Comparison of ENCODE assay signal across 8 cellular contexts in the genomic region with DNA sequence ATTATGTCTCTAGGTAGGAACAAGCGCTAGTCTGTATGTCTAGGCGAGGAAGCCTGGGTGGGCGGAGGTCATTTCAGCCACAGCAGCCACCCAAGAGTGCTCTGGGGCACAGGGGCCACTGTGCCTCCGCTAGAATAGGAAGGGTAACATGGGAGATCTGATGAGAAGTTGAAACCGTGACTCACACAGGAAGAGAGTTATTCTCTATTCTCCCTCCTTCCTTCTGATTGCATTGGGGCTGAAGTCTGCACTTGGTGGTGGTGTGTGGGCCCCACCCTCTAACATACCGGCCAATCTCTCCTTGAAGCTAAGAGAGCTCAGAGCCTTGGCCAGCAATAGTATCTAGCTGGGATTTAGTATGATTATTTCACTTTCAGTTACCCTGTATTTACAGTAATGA. TPM values are rescaled to one million over a fixed set of nuclear protein-coding genes. Genes with fewer than 3 reads are reported as not detected.
DNase-seq lines count a peak whose midpoint lies in the region; ATAC-seq and TF ChIP-seq lines count a peak whose summit lies in the region.

No MANE protein-coding gene starts in this region.

- H3K4me3 Mint-ChIP-seq in natural killer cell treated with Interleukin-12 subunit alpha and Interleukin-12 subunit beta and Interleukin-15 and Interleukin-18, amount 100 ng/mL, for 72 hours = peak overlapping the region; percentile 77
- no peak overlapping the region for H3K4me3 Mint-ChIP-seq in chondrocyte (ENCODE audit: unreplicated experiment)

- peaks cover 55% of the 10 kb centered on the region in 2 donors for H3K4me1 Mint-ChIP-seq in natural killer cell treated with Interleukin-12 subunit alpha and Interleukin-12 subunit beta and Interleukin-15 and Interleukin-18, amount 100 ng/mL, for 72 hours (ENCODE audit: low read depth in 2 of 2)
- H3K4me1 Mint-ChIP-seq in chondrocyte (ENCODE audit: low read depth) = peaks cover 6% of the 10 kb centered on the region

- no peak for TF ChIP-seq CTCF in chondrocyte (IDR thresholded peaks at IDR 0.05)

- in situ Hi-C loops in G401 (cut with HindIII; ENCODE audit: low sequenced_read_pairs) = no loop called here

- peak; percentile 67 for DNase-seq in activated effector memory CD4-positive, alpha-beta T cell treated with anti-CD3 and anti-CD28 coated beads, Interleukin-2, amount 50 U/mL, for 16 hours
- no peak for DNase-seq in activated effector memory CD4-positive, alpha-beta T cell treated with Interleukin-2 at 50 U/mL for 16 hours
- DNase-seq in SIG-M5 treated with dmso at 0.1 percent for 504 hours (lab: John Stamatoyannopoulos, UW; ENCODE audit: unreplicated experiment) (peak; percentile 93), G401 (ENCODE audit: low spot score) (no peak), NCI-H2107 (lab: John Stamatoyannopoulos, UW) (no peak), chondrocyte (ENCODE audit: low spot score) (no peak)
- peak; percentile 73 for DNase-seq in natural killer cell treated with Interleukin-12 subunit alpha and Interleukin-12 subunit beta and Interleukin-15 and Interleukin-18, amount 100 ng/mL, for 72 hours (ENCODE audit: low spot score)

- ATAC-seq in HG02938 (IDR thresholded peaks at IDR 0.05; ENCODE audit: unreplicated experiment) = peak; percentile 79
- peak; percentile 82 to 90 for ATAC-seq in natural killer cell treated with Interleukin-12 subunit alpha and Interleukin-12 subunit beta and Interleukin-15 and Interleukin-18, amount 100 ng/mL, for 72 hours

- H3K27ac Mint-ChIP-seq in natural killer cell treated with Interleukin-12 subunit alpha and Interleukin-12 subunit beta and Interleukin-15 and Interleukin-18, amount 100 ng/mL, for 72 hours = peak overlapping the region; percentile 86 to 92
- H3K27ac Mint-ChIP-seq in chondrocyte (ENCODE audit: unreplicated experiment) = no peak overlapping the region

- no peaks in the 10 kb centered on the region for H3K9me3 Mint-ChIP-seq in natural killer cell treated with Interleukin-12 subunit alpha and Interleukin-12 subunit beta and Interleukin-15 and Interleukin-18, amount 100 ng/mL, for 72 hours
- H3K9me3 Mint-ChIP-seq in chondrocyte (ENCODE audit: low read depth) = no peaks in the 10 kb centered on the region

- no peaks in the 10 kb centered on the region for H3K27me3 Mint-ChIP-seq in natural killer cell treated with Interleukin-12 subunit alpha and Interleukin-12 subunit beta and Interleukin-15 and Interleukin-18, amount 100 ng/mL, for 72 hours
- no peaks in the 10 kb centered on the region for H3K27me3 Mint-ChIP-seq in chondrocyte (ENCODE audit: low read depth)

- H3K36me3 Mint-ChIP-seq in natural killer cell treated with Interleukin-12 subunit alpha and Interleukin-12 subunit beta and Interleukin-15 and Interleukin-18, amount 100 ng/mL, for 72 hours = no peaks in the 10 kb centered on the region
- H3K36me3 Mint-ChIP-seq in chondrocyte (ENCODE audit: low read depth) = peaks cover 13% of the 10 kb centered on the region

RNA-seq across cellular contexts. Expression of a gene that starts 20.3 kb away (rescaled TPM):
- total RNA-seq in natural killer cell treated with Interleukin-12 subunit alpha and Interleukin-12 subunit beta and Interleukin-15 and Interleukin-18, amount 100 ng/mL, for 72 hours = 1 to 10 TPM; 4.2 to 7.7 TPM
- 11.4 and 17.8 TPM in 2 replicates for total RNA-seq in G401 (2014; rRNA removed; shearing (Covaris generic))
- 10.3 to 11.3 TPM (median 11.3 TPM) in 3 replicates for total RNA-seq in chondrocyte

Comparison
In these comparisons a context has a peak if more than half of its experiments do, and no peak if none do; other contexts are left out.
1. DNase-seq: peak in activated effector memory CD4-positive, alpha-beta T cell treated with anti-CD3 and anti-CD28 coated beads, Interleukin-2, amount 50 U/mL, for 16 hours (single experiment), SIG-M5 treated with dmso at 0.1 percent for 504 hours (single experiment) and natural killer cell treated with Interleukin-12 subunit alpha and Interleukin-12 subunit beta and Interleukin-15 and Interleukin-18, amount 100 ng/mL, for 72 hours (single experiment); none in activated effector memory CD4-positive, alpha-beta T cell treated with Interleukin-2 at 50 U/mL for 16 hours (single experiment), G401 (single experiment), NCI-H2107 (single experiment) and chondrocyte (single experiment).